ENCODE assay signal across 34 cellular contexts in the genomic region with DNA sequence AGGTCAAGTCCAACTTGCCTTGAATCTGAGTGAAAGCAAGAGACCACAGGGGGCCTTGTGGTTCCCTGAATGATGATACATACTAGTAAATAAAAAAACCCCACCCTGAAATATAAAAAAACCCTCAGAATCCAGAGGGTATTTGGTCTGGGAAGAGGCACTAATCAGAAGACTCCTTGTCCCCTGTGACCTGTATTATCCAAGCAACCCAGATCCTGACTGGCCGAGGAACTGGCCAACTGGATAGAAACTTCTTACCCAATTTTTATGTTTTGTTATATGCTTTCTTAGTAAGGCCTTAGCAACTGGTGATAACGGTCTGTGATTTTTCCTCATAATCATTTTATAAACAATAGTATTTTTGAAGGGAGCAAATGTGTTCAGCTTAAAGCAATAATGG. TPM values are rescaled to one million over a fixed set of nuclear protein-coding genes. Genes with fewer than 3 reads are reported as not detected.
"Had no signal": no experiment of that assay in that cellular context is flagged by ENCODE, and none has a peak within 500 bp of the region (broad histone marks: within the 10 kb centered on the region; RNA-seq: fewer than 3 reads in every experiment).

No MANE protein-coding gene starts in this region.

- H3K36me3 ChIP-seq: ascending aorta, cardiac muscle cell, MG63 had no signal

- H3K27ac Mint-ChIP-seq: activated CD4-positive, alpha-beta memory T cell treated with anti-CD3 and anti-CD28 coated beads, Interleukin-2, amount 10 ng/mL, durations not matched to agents 7 days and 5 days; activated CD8-positive, alpha-beta memory T cell treated with anti-CD3 and anti-CD28 coated beads, Interleukin-2, amount 10 ng/mL, durations not matched to agents 7 days and 5 days; activated naive CD4-positive, alpha-beta T cell treated with anti-CD3 and anti-CD28 coated beads, Interleukin-2, amount 50 U/mL, for 24 hours; activated naive CD8-positive, alpha-beta T cell treated with anti-CD3 and anti-CD28 coated beads, Interleukin-2, amount 10 ng/mL, durations not matched to agents 7 days and 5 days; activated T-cell treated with anti-CD3 and anti-CD28 coated beads, Interleukin-2, amount 50 U/mL, for 72 hours; activated T-helper 17 cell treated with anti-CD3 and anti-CD28 coated beads, Interleukin-2, amount 50 U/mL, for 72 hours had no signal

- ATAC-seq: activated CD8-positive, alpha-beta memory T cell treated with anti-CD3 and anti-CD28 coated beads, Interleukin-2, amount 10 ng/mL, durations not matched to agents 7 days and 5 days; activated T-cell treated with anti-CD3 and anti-CD28 coated beads, Interleukin-2, amount 50 U/mL, for 72 hours; activated T-helper 17 cell treated with anti-CD3 and anti-CD28 coated beads, Interleukin-2, amount 50 U/mL, for 72 hours; Panc1; SK-N-SH treated with all-trans-retinoic acid at 6 μM for 48 hours had no signal

- H3K36me3 Mint-ChIP-seq: activated CD8-positive, alpha-beta memory T cell treated with anti-CD3 and anti-CD28 coated beads, Interleukin-2, amount 10 ng/mL, durations not matched to agents 7 days and 5 days; activated naive CD4-positive, alpha-beta T cell treated with anti-CD3 and anti-CD28 coated beads, Interleukin-2, amount 50 U/mL, for 24 hours; activated naive CD8-positive, alpha-beta T cell treated with anti-CD3 and anti-CD28 coated beads, Interleukin-2, amount 10 ng/mL, durations not matched to agents 7 days and 5 days had no signal

- DNase-seq: activated CD4-positive, alpha-beta memory T cell treated with anti-CD3 and anti-CD28 coated beads, Interleukin-2, amount 10 ng/mL, durations not matched to agents 7 days and 5 days; activated CD4-positive, alpha-beta T cell treated with anti-CD3 and anti-CD28 coated beads for 1 hour; activated CD4-positive, alpha-beta T cell treated with anti-CD3 and anti-CD28 coated beads for 48 hours; activated CD4-positive, CD25-positive, alpha-beta regulatory T cell; activated CD8-positive, alpha-beta memory T cell treated with anti-CD3 and anti-CD28 coated beads for 24 hours; activated CD8-positive, alpha-beta memory T cell treated with anti-CD3 and anti-CD28 coated beads, Interleukin-2, amount 10 ng/mL, durations not matched to agents 7 days and 5 days; activated CD8-positive, alpha-beta memory T cell treated with anti-CD3 and anti-CD28 coated beads, Interleukin-2, amount 50 U/mL, for 48 hours; activated effector memory CD4-positive, alpha-beta T cell treated with anti-CD3 and anti-CD28 coated beads, Interleukin-2, amount 50 U/mL, for 16 hours; activated naive CD4-positive, alpha-beta T cell treated with Interleukin-2 at 50 U/mL for 16 hours; activated naive CD8-positive, alpha-beta T cell treated with anti-CD3 and anti-CD28 coated beads, Interleukin-2, amount 10 ng/mL, durations not matched to agents 7 days and 5 days; activated T-cell treated with anti-CD3 and anti-CD28 coated beads, Interleukin-2, amount 50 U/mL, for 72 hours; amygdala; MG63; NCI-H1048; NCI-H1105 treated with DMSO at 0.1 percent for 48 hours; NCI-H1436; NCI-H1694; NCI-H1930; NCI-H2081 treated with DMSO at 0.1 percent for 48 hours; NCI-H226; NCI-H446 treated with DMSO at 0.1 percent for 48 hours; NCI-H524; NCI-H69; SIG-M5; T-helper 1 cell; T-helper 2 cell; T-helper 9 cell had no signal

- H3K4me3 ChIP-seq: ascending aorta, cardiac muscle cell, MG63 had no signal

- H3K9me3 Mint-ChIP-seq: activated CD4-positive, alpha-beta memory T cell treated with anti-CD3 and anti-CD28 coated beads, Interleukin-2, amount 10 ng/mL, durations not matched to agents 7 days and 5 days; activated naive CD4-positive, alpha-beta T cell treated with anti-CD3 and anti-CD28 coated beads, Interleukin-2, amount 50 U/mL, for 24 hours; activated naive CD8-positive, alpha-beta T cell treated with anti-CD3 and anti-CD28 coated beads, Interleukin-2, amount 10 ng/mL, durations not matched to agents 7 days and 5 days; activated T-cell treated with anti-CD3 and anti-CD28 coated beads, Interleukin-2, amount 50 U/mL, for 72 hours; activated T-helper 17 cell treated with anti-CD3 and anti-CD28 coated beads, Interleukin-2, amount 50 U/mL, for 72 hours had no signal

- H3K27me3 Mint-ChIP-seq: activated T-helper 17 cell treated with anti-CD3 and anti-CD28 coated beads, Interleukin-2, amount 50 U/mL, for 72 hours had no signal

- H3K9me3 ChIP-seq: ascending aorta, MG63 had no signal

- H3K4me3 Mint-ChIP-seq: activated CD4-positive, alpha-beta memory T cell treated with anti-CD3 and anti-CD28 coated beads, Interleukin-2, amount 10 ng/mL, durations not matched to agents 7 days and 5 days; activated CD8-positive, alpha-beta memory T cell treated with anti-CD3 and anti-CD28 coated beads, Interleukin-2, amount 10 ng/mL, durations not matched to agents 7 days and 5 days; activated naive CD4-positive, alpha-beta T cell treated with anti-CD3 and anti-CD28 coated beads, Interleukin-2, amount 50 U/mL, for 24 hours; activated naive CD8-positive, alpha-beta T cell treated with anti-CD3 and anti-CD28 coated beads, Interleukin-2, amount 10 ng/mL, durations not matched to agents 7 days and 5 days; activated T-cell treated with anti-CD3 and anti-CD28 coated beads, Interleukin-2, amount 50 U/mL, for 72 hours; activated T-helper 17 cell treated with anti-CD3 and anti-CD28 coated beads, Interleukin-2, amount 50 U/mL, for 72 hours had no signal

- H3K4me1 Mint-ChIP-seq: activated CD4-positive, alpha-beta memory T cell treated with anti-CD3 and anti-CD28 coated beads, Interleukin-2, amount 10 ng/mL, durations not matched to agents 7 days and 5 days; activated CD8-positive, alpha-beta memory T cell treated with anti-CD3 and anti-CD28 coated beads, Interleukin-2, amount 10 ng/mL, durations not matched to agents 7 days and 5 days; activated naive CD4-positive, alpha-beta T cell treated with anti-CD3 and anti-CD28 coated beads, Interleukin-2, amount 50 U/mL, for 24 hours; activated naive CD8-positive, alpha-beta T cell treated with anti-CD3 and anti-CD28 coated beads, Interleukin-2, amount 10 ng/mL, durations not matched to agents 7 days and 5 days; activated T-helper 17 cell treated with anti-CD3 and anti-CD28 coated beads, Interleukin-2, amount 50 U/mL, for 72 hours had no signal

- H3K27ac ChIP-seq: ascending aorta, cardiac muscle cell, VCaP had no signal

- H3K27me3 ChIP-seq: ascending aorta, cardiac muscle cell, MG63 had no signal

RNA-seq across cellular contexts. Expression of a gene that starts 17.5 kb away (rescaled TPM):
- total RNA-seq: activated CD4-positive, alpha-beta memory T cell treated with anti-CD3 and anti-CD28 coated beads, Interleukin-2, amount 10 ng/mL, durations not matched to agents 7 days and 5 days; activated T-cell treated with anti-CD3 and anti-CD28 coated beads, Interleukin-2, amount 50 U/mL, for 72 hours had no signal
